ENCODE assay signal across 11 cellular contexts in genomic region chr17:38894276-38894675, GRCh38. TPM values are rescaled to one million over a fixed set of nuclear protein-coding genes. Genes with fewer than 3 reads are reported as not detected.
A peak's percentile ranks its signal among the peaks of the same experiment; 100 is the strongest.
DNase-seq lines count a peak whose midpoint lies in the region; ATAC-seq, FAIRE-seq and TF ChIP-seq lines count a peak whose summit lies in the region.
"Had no signal": no experiment of that assay in that cellular context is flagged by ENCODE, and none has a peak within 500 bp of the region (broad histone marks: within the 10 kb centered on the region; RNA-seq: fewer than 3 reads in every experiment).

No MANE protein-coding gene starts in this region.

- DNase-seq in breast epithelium (ENCODE audit: low spot score in 2 of 2): no peak
- DNase-seq in MCF 10A (ENCODE audit: unreplicated experiment): no peak
- DNase-seq in adrenal gland: peak in 6 of 7 donors; percentile 56 to 74 (median 66)
- no peak for DNase-seq in naive B cell
- no peak for DNase-seq in upper lobe of left lung
- no peak for DNase-seq in H54 (ENCODE audit: insufficient read length, low spot score)
- no peak for DNase-seq in superior temporal gyrus (ENCODE audit: extremely low spot score)
- DNase-seq: foreskin keratinocyte, NCI-H748 treated with DMSO at 0.1 percent for 48 hours had no signal

- H3K9me3 ChIP-seq in breast epithelium (no peaks in the 10 kb centered on the region), adrenal gland (replicated peaks in 1 of 3) (no peaks in the 10 kb centered on the region), upper lobe of left lung (no peaks in the 10 kb centered on the region)

- peaks cover 21 to 27% of the 10 kb centered on the region in 2 donors for H3K4me1 ChIP-seq in breast epithelium
- peaks cover 42 to 58% of the 10 kb centered on the region in 2 donors for H3K4me1 ChIP-seq in adrenal gland (replicated peaks in 1 of 2)
- peaks cover 60 to 80% (median 66%) of the 10 kb centered on the region in 4 donors for H3K4me1 ChIP-seq in upper lobe of left lung
- H3K4me1 ChIP-seq: foreskin keratinocyte had no signal

- POLR2A ChIA-PET in MCF 10A (lab: Yijun Ruan, JAX): interaction anchor here (0.7 kb wide), 1 partner anchor 13 kb away, joined by 5 read pairs; no protein-coding TSS in a partner anchor

- H3K27me3 ChIP-seq in breast epithelium: no peaks in the 10 kb centered on the region
- no peaks in the 10 kb centered on the region for H3K27me3 ChIP-seq in adrenal gland
- no peaks in the 10 kb centered on the region for H3K27me3 ChIP-seq in upper lobe of left lung
- H3K27me3 ChIP-seq: brain microvascular endothelial cell, foreskin keratinocyte had no signal

- TF ChIP-seq POLR2A in breast epithelium (IDR thresholded peaks at IDR 0.05) (no peak), adrenal gland (IDR thresholded peaks at IDR 0.05) (no peak), upper lobe of left lung (IDR thresholded peaks at IDR 0.05) (no peak), H54 (IDR thresholded peaks at IDR 0.05; ENCODE audit: low read depth, low read length) (no peak)

- H3K9me3 Mint-ChIP-seq in MCF 10A (ENCODE audit: unreplicated experiment): no peaks in the 10 kb centered on the region
- no peaks in the 10 kb centered on the region for H3K9me3 Mint-ChIP-seq in naive B cell

- TF ChIP-seq EP300 in upper lobe of left lung (IDR thresholded peaks at IDR 0.05): no peak

- ATAC-seq in naive B cell (ENCODE audit: low read depth in 2 of 2) (no peak), upper lobe of left lung (ENCODE audit: low FRiP score in 2 of 2) (no peak), GM19351 (IDR thresholded peaks at IDR 0.05; ENCODE audit: unreplicated experiment) (no peak)
- ATAC-seq: foreskin keratinocyte had no signal

- H3K36me3 ChIP-seq in breast epithelium (no peaks in the 10 kb centered on the region), adrenal gland (replicated peaks in 1 of 2) (peaks cover 0 to 64% of the 10 kb centered on the region in 2 donors), upper lobe of left lung (peaks cover 12 to 90% (median 54%) of the 10 kb centered on the region in 4 donors)

- no TSS peak for BruUV-seq in MCF 10A (replicated peaks; lab: Mats Ljungman, UMichigan)

- 16 to 25% (median 18%) methylated on average over 7 of the region's 7 CpGs for WGBS in adrenal gland, 4 donors
- WGBS in upper lobe of left lung, 2 donors: 43 to 54% methylated on average over 7 of the region's 7 CpGs

- intact Hi-C loops in breast epithelium (cut with DNase I; ENCODE audit: low total_unique reads): no loop called here
- intact Hi-C loops in MCF 10A (cut with micrococcal nuclease): no loop called here
- intact Hi-C loops in adrenal gland (cut with DNase I): no loop called here

- no peaks in the 10 kb centered on the region for H3K27me3 Mint-ChIP-seq in MCF 10A (ENCODE audit: insufficient read depth, unreplicated experiment)
- H3K27me3 Mint-ChIP-seq in naive B cell: no peaks in the 10 kb centered on the region

- H3K4me3 Mint-ChIP-seq in MCF 10A (ENCODE audit: unreplicated experiment) (no peak overlapping the region), naive B cell (no peak overlapping the region)

- H3K4me3 ChIP-seq in breast epithelium (no peak overlapping the region), adrenal gland (no peak overlapping the region), upper lobe of left lung (no peak overlapping the region)

- TF ChIP-seq CTCF in breast epithelium (IDR thresholded peaks at IDR 0.05) (no peak), MCF 10A (IDR thresholded peaks at IDR 0.05; ENCODE audit: unreplicated experiment) (no peak), adrenal gland (IDR thresholded peaks at IDR 0.05) (no peak), upper lobe of left lung (IDR thresholded peaks at IDR 0.05) (no peak)

- FAIRE-seq in H54 (lab: Jason Lieb, UNC): no peak

- H3K36me3 Mint-ChIP-seq in MCF 10A (ENCODE audit: insufficient read depth, unreplicated experiment): peaks cover 45% of the 10 kb centered on the region
- no peaks in the 10 kb centered on the region for H3K36me3 Mint-ChIP-seq in naive B cell

- no peak overlapping the region for H3K27ac Mint-ChIP-seq in MCF 10A (ENCODE audit: low read depth, unreplicated experiment)
- H3K27ac Mint-ChIP-seq in naive B cell: peak overlapping the region in 4 of 6 donors; percentile 30 to 90 (median 80)

- CTCF ChIA-PET in MCF 10A (lab: Yijun Ruan, JAX): interaction anchor here (0.7 kb wide), 1 partner anchor 24 kb away, joined by 3 read pairs; no protein-coding TSS in a partner anchor

- no peaks in the 10 kb centered on the region for H3K4me1 Mint-ChIP-seq in MCF 10A (ENCODE audit: insufficient read depth, unreplicated experiment)
- peaks cover 37 to 53% (median 43%) of the 10 kb centered on the region in 3 donors for H3K4me1 Mint-ChIP-seq in naive B cell

- peak overlapping the region; percentile 64 to 85 for H3K27ac ChIP-seq in breast epithelium
- peak overlapping the region in 3 of 5 donors; percentile 34 to 75 (median 57) for H3K27ac ChIP-seq in adrenal gland
- H3K27ac ChIP-seq in upper lobe of left lung: peak overlapping the region; percentile 64 to 79 (median 72)
- H3K27ac ChIP-seq: brain microvascular endothelial cell, foreskin keratinocyte had no signal

RNA-seq across cellular contexts. Expression of gene LASP1, which starts 24.4 kb away (rescaled TPM):
- total RNA-seq in breast epithelium (100 to 1,000 TPM in 1 of 3 donors, 10 to 100 TPM in 2; 88.7 to 145 (median 92.8) TPM), MCF 10A (2022) (65.1 and 68.1 TPM in 2 replicates), adrenal gland (100 to 1,000 TPM in 5 of 8 donors, 10 to 100 TPM in 3; 73.4 to 123 (median 104) TPM), upper lobe of left lung (100 to 1,000 TPM in 5 of 6 donors, 10 to 100 TPM in 1; 97.9 to 168 (median 149) TPM)
- polyA plus RNA-seq in adrenal gland (10 to 100 TPM; 36.3 to 65.1 (median 43.3) TPM), naive B cell (ENCODE audit: low read depth in 6 of 6) (10 to 100 TPM; 28.4 to 47.4 (median 41.8) TPM)

RNA-seq across cellular contexts. Expression of gene RPL23, which starts 40.8 kb away (rescaled TPM):
- 1,000 to 10,000 TPM; 1,871 to 2,586 (median 2,024) TPM for total RNA-seq in breast epithelium
- 1,891 and 2,060 TPM in 2 replicates for total RNA-seq in MCF 10A (2022)
- 1,000 to 10,000 TPM in 6 of 8 donors, 100 to 1,000 TPM in 2; 927 to 1,685 (median 1,368) TPM for total RNA-seq in adrenal gland
- 1,000 to 10,000 TPM; 2,027 to 3,246 (median 2,815) TPM for polyA plus RNA-seq in adrenal gland
- 1,000 to 10,000 TPM in 5 of 6 donors, 100 to 1,000 TPM in 1; 798 to 1,720 (median 1,485) TPM for polyA plus RNA-seq in naive B cell (ENCODE audit: low read depth in 6 of 6)
- total RNA-seq in upper lobe of left lung: 1,000 to 10,000 TPM in 4 of 6 donors, 100 to 1,000 TPM in 2; 542 to 1,288 (median 1,062) TPM

Comparison
In these comparisons a context has a peak if more than half of its experiments do, and no peak if none do; other contexts are left out.
1. DNase-seq: peak in adrenal gland (6 of 7); none in breast epithelium (0 of 2), MCF 10A (single experiment), naive B cell (single experiment), upper lobe of left lung (0 of 2), H54 (single experiment) and superior temporal gyrus (single experiment).
2. Peak in every context shown above with its lines, with median percentiles within 50 percentile points of each other: H3K27ac ChIP-seq.